12 cellular contexts compared by ENCODE assay signal in the genomic region with DNA sequence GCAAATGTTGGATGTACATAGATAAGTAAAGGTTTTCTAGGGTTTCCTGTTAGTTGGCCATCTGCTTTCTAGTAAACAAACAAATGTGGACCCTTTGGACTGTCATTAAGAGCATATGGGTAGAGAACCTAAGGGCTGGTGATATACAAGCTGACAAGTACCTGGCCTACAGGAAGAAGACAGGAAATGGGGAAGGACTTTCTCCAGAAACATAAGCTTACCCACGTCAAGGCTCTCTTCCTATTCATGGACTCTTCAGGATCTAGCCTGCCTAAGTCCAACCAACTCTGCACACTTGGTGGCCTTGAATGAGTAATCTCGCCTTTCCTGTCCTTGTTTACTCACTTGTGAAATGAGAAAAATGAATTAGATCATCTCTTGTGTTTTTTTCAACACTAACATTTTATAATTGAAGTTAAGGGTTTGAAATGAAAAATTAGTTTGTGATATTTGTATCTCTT. TPM values are rescaled to one million over a fixed set of nuclear protein-coding genes. Genes with fewer than 3 reads are reported as not detected.
DNase-seq lines count a peak whose midpoint lies in the region; ATAC-seq and TF ChIP-seq lines count a peak whose summit lies in the region.
"Had no signal": no experiment of that assay in that cellular context is flagged by ENCODE, and none has a peak within 500 bp of the region (broad histone marks: within the 10 kb centered on the region; RNA-seq: fewer than 3 reads in every experiment).

No MANE protein-coding gene starts in this region.

- peak overlapping the region; percentile 21; the same call in 1 of the 2 replicates for H2AFZ ChIP-seq in PC-3 (ENCODE audit: low read length)

- CTCF ChIA-PET in PC-3 (lab: Charles Lee), result no interaction called here

- no peak overlapping the region for H3K4me2 ChIP-seq in PC-3 (ENCODE audit: low read length)

- H4K20me1 ChIP-seq in PC-3 (ENCODE audit: low read length), result no peaks in the 10 kb centered on the region

- H3F3A ChIP-seq in PC-3 (ENCODE audit: low read length, unreplicated experiment), result no peaks in the 10 kb centered on the region

- H3K4me1 ChIP-seq in PC-3 (ENCODE audit: insufficient read depth, low read length), result peaks cover 9% of the 10 kb centered on the region; the same call in 1 of the 2 replicates
- H3K4me1 ChIP-seq: adrenal gland had no signal

- BruUV-seq in PC-3 (replicated peaks; lab: Mats Ljungman, UMichigan), result no TSS peak

- intact Hi-C loops in PC-3 (cut with micrococcal nuclease), result no loop called here
- intact Hi-C loops in sciatic nerve (cut with DNase I), result no loop called here

- H3K9me3 ChIP-seq in PC-3 (ENCODE audit: low read length), result no peaks in the 10 kb centered on the region
- H3K9me3 ChIP-seq: adrenal gland had no signal

- no peaks in the 10 kb centered on the region for H3K36me3 ChIP-seq in PC-3 (ENCODE audit: low read depth, low read length)
- H3K36me3 ChIP-seq: adrenal gland had no signal

- H3K79me2 ChIP-seq in PC-3 (ENCODE audit: low read length), result no peaks in the 10 kb centered on the region

- DNase-seq in HCEC 1CT (peak; percentile 54), PC-3 (peak; percentile 56), fibroblast of pulmonary artery (ENCODE audit: low read depth) (peak; percentile 68), sciatic nerve (ENCODE audit: low spot score) (no peak), NCI-H748 treated with DMSO at 0.1 percent for 48 hours (lab: John Stamatoyannopoulos, UW) (no peak)
- DNase-seq: activated CD8-positive, alpha-beta memory T cell treated with anti-CD3 and anti-CD28 coated beads, Interleukin-2, amount 50 U/mL, for 48 hours; Calu3; NCI-H446 treated with DMSO at 0.1 percent for 48 hours; substantia nigra had no signal

- H3K27me3 ChIP-seq in PC-3 (ENCODE audit: low read length), result no peaks in the 10 kb centered on the region
- H3K27me3 ChIP-seq: adrenal gland had no signal

- POLR2A ChIA-PET in PC-3 (lab: Charles Lee; ENCODE audit: unreplicated experiment), result no interaction called here

- H3K27ac ChIP-seq in PC-3 (ENCODE audit: low read length), result no peak overlapping the region
- H3K27ac ChIP-seq: adrenal gland had no signal

- no peaks in the 10 kb centered on the region for H3K9me2 ChIP-seq in PC-3 (replicated peaks; ENCODE audit: low read length)

- H3K4me3 ChIP-seq in PC-3 (ENCODE audit: low read length) (no peak overlapping the region), fibroblast of pulmonary artery (replicated peaks; ENCODE audit: low read depth, low read length) (no peak overlapping the region)
- H3K4me3 ChIP-seq: adrenal gland had no signal

- H3K9ac ChIP-seq in PC-3 (ENCODE audit: low read length), result no peak overlapping the region

- TF ChIP-seq CTCF in PC-3 (conservative IDR thresholded peaks at IDR 0.05; ENCODE audit: low read depth, low read length) (no peak), fibroblast of pulmonary artery (IDR thresholded peaks at IDR 0.05; ENCODE audit: low read length, missing control alignments) (no peak)

- ATAC-seq in PC-3 (peak; percentile 95), sciatic nerve (peak; percentile 55), GM19463 (IDR thresholded peaks at IDR 0.05; ENCODE audit: unreplicated experiment) (no peak), HG02973 (IDR thresholded peaks at IDR 0.05; ENCODE audit: unreplicated experiment) (no peak)

RNA-seq across cellular contexts. Expression of a gene that starts 22.2 kb away (rescaled TPM):
- total RNA-seq in PC-3 (2014; rRNA removed) (25.3 and 28.5 TPM in 2 replicates), sciatic nerve (48.9 TPM)

Comparison
In these comparisons a context has a peak if more than half of its experiments do, and no peak if none do; other contexts are left out.
1. DNase-seq: peak in HCEC 1CT (single experiment), PC-3 (single experiment) and fibroblast of pulmonary artery (single experiment); none in sciatic nerve (single experiment) and NCI-H748 treated with DMSO at 0.1 percent for 48 hours (single experiment).
2. ATAC-seq: peak in PC-3 (single experiment) and sciatic nerve (single experiment); none in GM19463 (single experiment) and HG02973 (single experiment).